In genomic region chr22:49598338-49598737, GRCh38 we compare ENCODE assay signal across 20 cellular contexts.
"Had no signal": no experiment of that assay in that cellular context is flagged by ENCODE, and none has a peak within 500 bp of the region (broad histone marks: within the 10 kb centered on the region; RNA-seq: fewer than 3 reads in every experiment).

No MANE protein-coding gene starts in this region.

- H3K4me3 ChIP-seq: MG63 had no signal

- H3K27me3 ChIP-seq: MG63 had no signal

- ATAC-seq: HepG2 had no signal

- H3K4me2 ChIP-seq: SK-N-SH had no signal

- H3K9ac ChIP-seq: SK-N-SH had no signal

- H3K9me3 ChIP-seq: MG63, SK-N-SH had no signal

- H3K36me3 ChIP-seq: MG63 had no signal

- DNase-seq: IMR-90, Karpas-422, KG1, MG63, NCI-H1092, NCI-H1105 treated with DMSO at 0.1 percent for 48 hours, NCI-H1417 treated with DMSO at 0.1 percent for 48 hours, NCI-H146, NCI-H1694 treated with DMSO at 0.1 percent for 48 hours, NCI-H1930, NCI-H2081, NCI-H2107, NCI-H2227 treated with DMSO at 0.1 percent for 48 hours, NCI-H524, NCI-H526 treated with DMSO at 0.1 percent for 48 hours, NCI-H748 treated with DMSO at 0.1 percent for 48 hours, RPMI8226, SHP77, SK-N-SH had no signal
